24 cellular contexts compared by ENCODE assay signal in the genomic region with DNA sequence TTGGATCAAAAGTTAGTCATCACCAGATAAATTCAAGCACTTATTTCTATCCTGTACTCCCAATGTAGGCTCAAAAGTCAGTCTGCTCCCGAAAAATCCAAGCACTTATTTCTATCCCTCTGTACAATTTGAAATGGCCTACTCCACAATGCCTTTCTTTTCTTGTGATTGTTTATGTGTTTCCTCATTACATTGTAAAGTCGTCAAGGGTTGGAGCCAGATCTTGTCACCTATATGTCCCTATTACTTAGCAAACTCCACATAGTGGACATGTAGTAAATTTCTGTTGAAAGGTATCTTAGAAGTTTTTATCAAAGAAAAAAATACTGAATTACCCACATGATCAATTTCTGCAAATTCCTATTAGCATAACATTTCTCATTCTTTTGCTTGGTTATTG.
"Had no signal": no experiment of that assay in that cellular context is flagged by ENCODE, and none has a peak within 500 bp of the region (broad histone marks: within the 10 kb centered on the region; RNA-seq: fewer than 3 reads in every experiment).

No MANE protein-coding gene starts in this region.

- DNase-seq: IMR-90, Karpas-422, KG1, MG63, NCI-H1092, NCI-H1105 treated with DMSO at 0.1 percent for 48 hours, NCI-H1417 treated with DMSO at 0.1 percent for 48 hours, NCI-H146, NCI-H187, NCI-H2029, NCI-H2081 treated with DMSO at 0.1 percent for 48 hours, NCI-H2171, NCI-H226, NCI-H446, NCI-H510A, NCI-H524 treated with DMSO at 0.1 percent for 48 hours, NCI-H69, NCI-H774, PC-3, SHP77, SK-N-SH had no signal

- H3K27me3 ChIP-seq: MG63 had no signal

- ATAC-seq: HepG2, Panc1, PC-3 had no signal

- H3K4me3 ChIP-seq: MG63 had no signal

- H3K9me3 ChIP-seq: MG63, SK-N-SH had no signal

- H3K27ac ChIP-seq: RWPE1 had no signal

- H3K36me3 ChIP-seq: MG63 had no signal
